ENCODE assay signal across 18 cellular contexts in genomic region chr15:75517233-75517632, GRCh38.
DNase-seq lines count a peak whose midpoint lies in the region; ATAC-seq and TF ChIP-seq lines count a peak whose summit lies in the region.
"Had no signal": no experiment of that assay in that cellular context is flagged by ENCODE, and none has a peak within 500 bp of the region (broad histone marks: within the 10 kb centered on the region; RNA-seq: fewer than 3 reads in every experiment).

No MANE protein-coding gene starts in this region.

- DNase-seq in GM23248 = no peak
- no peak for DNase-seq in PC-9
- no peak for DNase-seq in endothelial cell (ENCODE audit: low spot score)
- DNase-seq in nephron progenitor cell = no peak
- DNase-seq in activated CD8-positive, alpha-beta T cell treated with anti-CD3 and anti-CD28 coated beads for 36 hours = no peak
- no peak for DNase-seq in GOT3 (lab: John Stamatoyannopoulos, UW)
- DNase-seq in NCI-H2029 (lab: John Stamatoyannopoulos, UW) = no peak
- DNase-seq: CD4-positive, CD25-positive, alpha-beta regulatory T cell; DMS79 treated with DMSO at 0.1 percent for 48 hours; GDM1; Karpas-422; MM.1S; NCI-H1092 treated with DMSO at 0.1 percent for 48 hours; NCI-H1694 treated with DMSO at 0.1 percent for 48 hours; NCI-H446 treated with DMSO at 0.1 percent for 48 hours; NK-92 treated with Interleukin-12 subunit alpha and Interleukin-12 subunit beta, amount 100 ng/mL, for 24 hours; SIG-M5 had no signal

- H3K27ac ChIP-seq in GM23248 (peak overlapping the region; percentile 52), PC-9 (peak overlapping the region; percentile 20; the same call in 1 of the 2 replicates)

- peaks cover 39% of the 10 kb centered on the region for H3K36me3 ChIP-seq in GM23248 (ENCODE audit: low read depth)
- peaks cover 7% of the 10 kb centered on the region; the same call in 1 of the 2 replicates for H3K36me3 ChIP-seq in PC-9 (ENCODE audit: low read depth)

- TF ChIP-seq CTCF in PC-9 (conservative IDR thresholded peaks at IDR 0.05) (no peak), endothelial cell (IDR thresholded peaks at IDR 0.05; ENCODE audit: unreplicated experiment) (no peak), nephron progenitor cell (IDR thresholded peaks at IDR 0.05) (no peak)
- TF ChIP-seq CTCF in activated CD8-positive, alpha-beta T cell treated with anti-CD3 and anti-CD28 coated beads for 36 hours (IDR thresholded peaks at IDR 0.05) = no peak

- H3K27me3 Mint-ChIP-seq in endothelial cell (ENCODE audit: unreplicated experiment) (no peaks in the 10 kb centered on the region), nephron progenitor cell (ENCODE audit: low read depth, poor library complexity) (no peaks in the 10 kb centered on the region)
- H3K27me3 Mint-ChIP-seq in activated CD8-positive, alpha-beta T cell treated with anti-CD3 and anti-CD28 coated beads for 36 hours = no peaks in the 10 kb centered on the region
- H3K27me3 Mint-ChIP-seq: B cell; CD4-positive, CD25-positive, alpha-beta regulatory T cell had no signal

- peak overlapping the region; percentile 4 for H3K4me3 Mint-ChIP-seq in endothelial cell (ENCODE audit: unreplicated experiment)
- no peak overlapping the region for H3K4me3 Mint-ChIP-seq in nephron progenitor cell
- no peak overlapping the region for H3K4me3 Mint-ChIP-seq in activated CD8-positive, alpha-beta T cell treated with anti-CD3 and anti-CD28 coated beads for 36 hours
- H3K4me3 Mint-ChIP-seq: B cell; CD4-positive, CD25-positive, alpha-beta regulatory T cell had no signal

- H3K4me1 ChIP-seq in GM23248 (ENCODE audit: insufficient read depth) = peaks cover 11% of the 10 kb centered on the region
- H3K4me1 ChIP-seq in PC-9 (replicated peaks; ENCODE audit: insufficient read depth) = 0 out of 2 replicates have a peak, but pooled peaks cover 6% of the 10 kb centered on the region

- H3K36me3 Mint-ChIP-seq in endothelial cell (ENCODE audit: low read depth, unreplicated experiment) = peaks cover 33% of the 10 kb centered on the region
- peaks cover 64% of the 10 kb centered on the region for H3K36me3 Mint-ChIP-seq in nephron progenitor cell (ENCODE audit: low read depth)
- peaks cover 1% of the 10 kb centered on the region for H3K36me3 Mint-ChIP-seq in activated CD8-positive, alpha-beta T cell treated with anti-CD3 and anti-CD28 coated beads for 36 hours (ENCODE audit: low read depth)

- H3K27me3 ChIP-seq in GM23248 (replicated peaks; ENCODE audit: insufficient read depth) (no peaks in the 10 kb centered on the region), PC-9 (ENCODE audit: insufficient read depth, low read depth) (no peaks in the 10 kb centered on the region)

- H3K4me2 ChIP-seq in GM23248 (ENCODE audit: unreplicated experiment) (no peak overlapping the region), PC-9 (0 out of 2 replicates have a peak overlapping the region, but pooled peaks have one; percentile 25)

- peaks cover 4% of the 10 kb centered on the region for H3K4me1 Mint-ChIP-seq in endothelial cell (ENCODE audit: unreplicated experiment)
- H3K4me1 Mint-ChIP-seq in nephron progenitor cell = peaks cover 4% of the 10 kb centered on the region
- H3K4me1 Mint-ChIP-seq in activated CD8-positive, alpha-beta T cell treated with anti-CD3 and anti-CD28 coated beads for 36 hours (ENCODE audit: low read depth) = no peaks in the 10 kb centered on the region
- H3K4me1 Mint-ChIP-seq: B cell; CD4-positive, CD25-positive, alpha-beta regulatory T cell had no signal

- H3K27ac Mint-ChIP-seq in endothelial cell (ENCODE audit: unreplicated experiment) (no peak overlapping the region), nephron progenitor cell (peak overlapping the region; percentile 19)
- H3K27ac Mint-ChIP-seq in activated CD8-positive, alpha-beta T cell treated with anti-CD3 and anti-CD28 coated beads for 36 hours = no peak overlapping the region
- H3K27ac Mint-ChIP-seq: B cell; CD4-positive, CD25-positive, alpha-beta regulatory T cell had no signal

- intact Hi-C loops in PC-9 (cut with micrococcal nuclease; ENCODE audit: unreplicated experiment) = no loop called here
- intact Hi-C loops in activated CD8-positive, alpha-beta T cell treated with anti-CD3 and anti-CD28 coated beads for 36 hours (cut with micrococcal nuclease) = no loop called here

- in situ Hi-C loops in GM23248 (cut with MboI) = no loop called here

- peaks cover 9% of the 10 kb centered on the region; the same call in 1 of the 2 replicates for H3K79me2 ChIP-seq in GM23248 (ENCODE audit: insufficient read depth)
- no peaks in the 10 kb centered on the region for H3K79me2 ChIP-seq in PC-9 (ENCODE audit: low read depth)

- no peaks in the 10 kb centered on the region for H3K9me2 ChIP-seq in GM23248 (ENCODE audit: insufficient read depth)
- H3K9me2 ChIP-seq in PC-9 (ENCODE audit: insufficient read depth) = no peaks in the 10 kb centered on the region

- H3K9me3 ChIP-seq in GM23248 (ENCODE audit: low read depth) (no peaks in the 10 kb centered on the region), PC-9 (ENCODE audit: insufficient read depth, low read depth) (no peaks in the 10 kb centered on the region)

- no peaks in the 10 kb centered on the region for H3K9me3 Mint-ChIP-seq in endothelial cell (ENCODE audit: unreplicated experiment)
- H3K9me3 Mint-ChIP-seq in nephron progenitor cell = no peaks in the 10 kb centered on the region
- H3K9me3 Mint-ChIP-seq in activated CD8-positive, alpha-beta T cell treated with anti-CD3 and anti-CD28 coated beads for 36 hours = no peaks in the 10 kb centered on the region
- H3K9me3 Mint-ChIP-seq: CD4-positive, CD25-positive, alpha-beta regulatory T cell had no signal

- no peak for ATAC-seq in activated CD8-positive, alpha-beta T cell treated with anti-CD3 and anti-CD28 coated beads for 36 hours

- CTCF ChIA-PET in PC-9 (lab: Charles Lee) = interaction anchor here (0.7 kb wide), 1 partner anchor 328 kb away, joined by 6 read pairs; no protein-coding TSS in a partner anchor
- CTCF ChIA-PET in activated CD8-positive, alpha-beta T cell treated with anti-CD3 and anti-CD28 coated beads for 36 hours (lab: Charles Lee) = no interaction called here

- peaks cover 17% of the 10 kb centered on the region; the same call in 1 of the 2 replicates for H3F3A ChIP-seq in GM23248 (ENCODE audit: insufficient read depth)
- H3F3A ChIP-seq in PC-9 (ENCODE audit: insufficient read depth, low read depth) = peaks cover 17% of the 10 kb centered on the region; the same call in 1 of the 2 replicates

- H3K4me3 ChIP-seq in GM23248 (no peak overlapping the region), PC-9 (no peak overlapping the region)

- H4K20me1 ChIP-seq in GM23248 (ENCODE audit: insufficient read depth) = no peaks in the 10 kb centered on the region
- no peaks in the 10 kb centered on the region for H4K20me1 ChIP-seq in PC-9 (ENCODE audit: insufficient read depth)

- WGBS in GM23248 (ENCODE audit: low coverage in 1 of 2, low lambda C conversion rate in 2 of 2, missing lambda C conversion rate in 2 of 2), 2 experiments = 86 to 100% methylated on average over 1 of the region's 1 CpG

- BruUV-seq in PC-9 (replicated peaks; lab: Mats Ljungman, UMichigan) = no TSS peak

- POLR2A ChIA-PET in PC-9 (lab: Charles Lee; ENCODE audit: unreplicated experiment) = no interaction called here
- POLR2A ChIA-PET in activated CD8-positive, alpha-beta T cell treated with anti-CD3 and anti-CD28 coated beads for 36 hours (lab: Charles Lee) = interaction anchor here (1.3 kb wide), 1 partner anchor 9 kb away, joined by 3 read pairs; no protein-coding TSS in a partner anchor

- no peak overlapping the region for H2AFZ ChIP-seq in GM23248
- H2AFZ ChIP-seq in PC-9 = no peak overlapping the region

- 0 out of 2 replicates have a peak overlapping the region, but pooled peaks have one; percentile 20 for H3K9ac ChIP-seq in GM23248
